In the genomic region with DNA sequence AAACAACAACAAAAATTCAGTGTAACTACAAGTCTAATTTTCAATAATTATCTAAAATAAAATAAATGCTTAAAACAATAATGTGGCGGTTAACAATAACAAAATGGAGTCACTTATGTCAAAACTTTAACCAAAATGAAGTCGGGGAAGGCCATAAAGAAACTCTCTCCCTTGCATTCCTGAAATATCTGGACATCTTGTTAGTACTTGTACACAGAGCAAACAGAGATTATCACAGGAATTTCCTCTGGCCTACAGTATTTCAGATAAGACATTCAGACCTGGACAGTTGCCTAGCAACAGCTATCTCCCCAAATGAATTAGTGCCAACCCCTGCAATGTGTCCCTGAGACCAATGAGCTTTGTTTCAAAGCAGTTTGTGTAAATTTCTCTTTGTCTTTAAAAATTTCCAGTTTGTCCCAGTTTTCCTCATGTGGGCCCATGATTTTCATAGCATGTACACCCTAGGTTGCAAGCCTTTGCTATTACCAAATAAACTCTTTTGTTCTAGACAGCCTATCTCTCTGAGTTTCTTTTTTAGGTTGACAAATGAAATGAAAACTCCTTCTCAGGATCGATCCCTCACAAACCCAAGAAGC, we compare ENCODE assay signal across 9 cellular contexts.
DNase-seq lines count a peak whose midpoint lies in the region; TF ChIP-seq lines count a peak whose summit lies in the region.
"Had no signal": no experiment of that assay in that cellular context is flagged by ENCODE, and none has a peak within 500 bp of the region (broad histone marks: within the 10 kb centered on the region; RNA-seq: fewer than 3 reads in every experiment).

No MANE protein-coding gene starts in this region.

- no peaks in the 10 kb centered on the region for H3K36me3 ChIP-seq in testis (ENCODE audit: low read depth, missing control alignments)

- TF ChIP-seq POLR2A in testis (IDR thresholded peaks at IDR 0.05), result no peak

- peak; percentile 67 for DNase-seq in HuH-7 (ENCODE audit: low spot score)
- peak; percentile 24 for DNase-seq in amniotic stem cell (lab: John Stamatoyannopoulos, UW)
- peak; percentile 32 for DNase-seq in hepatic stellate cell (ENCODE audit: low spot score)
- DNase-seq in testis, result peak; percentile 52
- no peak for DNase-seq in activated CD4-positive, alpha-beta memory T cell treated with anti-CD3 and anti-CD28 coated beads, Interleukin-2, amount 10 ng/mL, durations not matched to agents 7 days and 5 days
- no peak for DNase-seq in NCI-H69 (lab: John Stamatoyannopoulos, UW)
- DNase-seq in NCI-H128 (lab: John Stamatoyannopoulos, UW; ENCODE audit: unreplicated experiment), result no peak
- DNase-seq: T-cell had no signal

- H3K27me3 ChIP-seq in testis, result no peaks in the 10 kb centered on the region

- H3K27ac Mint-ChIP-seq in activated CD4-positive, alpha-beta memory T cell treated with anti-CD3 and anti-CD28 coated beads, Interleukin-2, amount 10 ng/mL, durations not matched to agents 7 days and 5 days, result no peak overlapping the region
- H3K27ac Mint-ChIP-seq: T-cell had no signal

- H3K4me3 Mint-ChIP-seq in activated CD4-positive, alpha-beta memory T cell treated with anti-CD3 and anti-CD28 coated beads, Interleukin-2, amount 10 ng/mL, durations not matched to agents 7 days and 5 days, result no peak overlapping the region
- H3K4me3 Mint-ChIP-seq: T-cell had no signal

- 52 to 56% methylated on average over 3 of the region's 3 CpGs for WGBS in testis, 2 donors

- H3K36me3 Mint-ChIP-seq in activated CD4-positive, alpha-beta memory T cell treated with anti-CD3 and anti-CD28 coated beads, Interleukin-2, amount 10 ng/mL, durations not matched to agents 7 days and 5 days (ENCODE audit: low read depth), result peaks cover 13% of the 10 kb centered on the region

- H3K27ac ChIP-seq in testis, result peak overlapping the region in 1 of 2 donors; percentile 31
- H3K27ac ChIP-seq: HL-60 had no signal

- no peaks in the 10 kb centered on the region for H3K4me1 Mint-ChIP-seq in activated CD4-positive, alpha-beta memory T cell treated with anti-CD3 and anti-CD28 coated beads, Interleukin-2, amount 10 ng/mL, durations not matched to agents 7 days and 5 days
- H3K4me1 Mint-ChIP-seq: T-cell had no signal

- no peaks in the 10 kb centered on the region for H3K27me3 Mint-ChIP-seq in activated CD4-positive, alpha-beta memory T cell treated with anti-CD3 and anti-CD28 coated beads, Interleukin-2, amount 10 ng/mL, durations not matched to agents 7 days and 5 days
- H3K27me3 Mint-ChIP-seq: T-cell had no signal

- POLR2A ChIA-PET in activated CD4-positive, alpha-beta memory T cell treated with anti-CD3 and anti-CD28 coated beads, Interleukin-2, amount 10 ng/mL, durations not matched to agents 7 days and 5 days (lab: Charles Lee), result no interaction called here

- H3K9me3 ChIP-seq in testis, result no peaks in the 10 kb centered on the region

- peaks cover 5% of the 10 kb centered on the region for H3K9me3 Mint-ChIP-seq in activated CD4-positive, alpha-beta memory T cell treated with anti-CD3 and anti-CD28 coated beads, Interleukin-2, amount 10 ng/mL, durations not matched to agents 7 days and 5 days

- peaks cover 23% of the 10 kb centered on the region for H3K4me1 ChIP-seq in testis

- no peak overlapping the region for H3K4me3 ChIP-seq in testis

- CTCF ChIA-PET in activated CD4-positive, alpha-beta memory T cell treated with anti-CD3 and anti-CD28 coated beads, Interleukin-2, amount 10 ng/mL, durations not matched to agents 7 days and 5 days (lab: Charles Lee), result interaction anchor here (0.7 kb wide), 1 partner anchor 185 kb away, joined by 3 read pairs; no protein-coding TSS in a partner anchor

- intact Hi-C loops in testis (cut with DNase I; ENCODE audit: low total_unique reads), result no loop called here

- no peak for TF ChIP-seq CTCF in testis (IDR thresholded peaks at IDR 0.05)

Comparison
In these comparisons a context has a peak if more than half of its experiments do, and no peak if none do; other contexts are left out.
1. DNase-seq: peak in HuH-7 (single experiment), amniotic stem cell (single experiment), hepatic stellate cell (single experiment) and testis (single experiment); none in activated CD4-positive, alpha-beta memory T cell treated with anti-CD3 and anti-CD28 coated beads, Interleukin-2, amount 10 ng/mL, durations not matched to agents 7 days and 5 days (single experiment), NCI-H69 (single experiment) and NCI-H128 (single experiment).